7 cellular contexts compared by ENCODE assay signal in the genomic region with DNA sequence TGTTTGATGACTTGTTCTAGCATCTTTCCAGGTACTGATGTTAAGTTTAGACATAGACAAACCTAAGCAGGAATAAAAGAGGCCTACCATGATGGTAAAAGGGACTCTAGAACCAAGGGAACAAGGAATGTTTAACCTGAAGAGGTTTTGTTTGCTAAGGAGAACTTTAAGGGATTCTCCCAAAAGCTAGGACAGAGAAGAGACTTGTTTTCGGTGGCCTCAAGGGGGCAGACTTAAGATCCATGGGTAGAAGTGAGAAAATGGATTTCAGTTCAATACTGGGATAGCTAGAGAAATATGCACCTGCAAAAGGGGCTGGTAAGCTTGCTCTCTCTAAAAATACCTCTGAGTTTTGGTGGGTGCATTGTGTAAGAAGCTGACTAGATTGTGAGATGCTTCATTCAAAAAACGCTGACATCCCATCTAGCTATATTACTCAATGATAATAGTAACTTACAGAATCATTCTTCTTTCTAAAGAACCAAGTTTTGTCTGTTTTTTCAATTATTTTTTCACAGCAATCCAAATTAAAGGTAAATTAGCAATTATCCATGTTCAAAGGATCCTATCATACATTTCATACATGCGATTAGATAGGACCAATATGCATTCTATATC. TPM values are rescaled to one million over a fixed set of nuclear protein-coding genes. Genes with fewer than 3 reads are reported as not detected.
DNase-seq lines count a peak whose midpoint lies in the region; ATAC-seq, FAIRE-seq and TF ChIP-seq lines count a peak whose summit lies in the region.

No MANE protein-coding gene starts in this region.

- intact Hi-C loops in HCT116 (cut with micrococcal nuclease) = loop anchor here (2.0 to 10.0 kb wide), 3 partner anchors 136 to 214 kb away; no protein-coding TSS in a partner anchor
- intact Hi-C loops in tibial artery (cut with DNase I; ENCODE audit: low total_unique reads) = loop anchor here (10.0 kb wide), 1 partner anchor 86 kb away; no protein-coding TSS in a partner anchor

- no peak overlapping the region for H3K9ac ChIP-seq in HCT116 (ENCODE audit: low read length)

- CTCF ChIA-PET in HCT116 (lab: Charles Lee) = interaction anchor here (0.6 to 3.4 kb wide), 23 partner anchors 10 to 526 kb away, joined by 3 to 19 read pairs (median 4); no protein-coding TSS in a partner anchor

- ATAC-seq in HCT116 (peak; percentile 83), GM18907 (IDR thresholded peaks at IDR 0.05; ENCODE audit: unreplicated experiment) (no peak)

- POLR2A ChIA-PET in HCT116 (lab: Charles Lee) = no interaction called here

- peak; percentile 60 to 78 (median 78); a peak in 5 of 6 replicates for TF ChIP-seq CTCF in HCT116 (IDR thresholded peaks at IDR 0.05 in 2 of 3, conservative IDR thresholded peaks at IDR 0.05 in 1 of 3; ENCODE audit: borderline replicate concordance in 1 of 3, insufficient read depth in 1 of 3, low read depth in 2 of 3, low read length in 2 of 3)
- peak; percentile 82 for TF ChIP-seq CTCF in fibroblast of pulmonary artery (IDR thresholded peaks at IDR 0.05; ENCODE audit: low read length, missing control alignments)
- TF ChIP-seq CTCF in tibial artery (IDR thresholded peaks at IDR 0.05) = peak; percentile 46 to 56

- H3K4me1 ChIP-seq in HCT116 (ENCODE audit: control insufficient read depth in 1 of 2, insufficient read depth in 2 of 2, low read length in 2 of 2) (peaks cover 5 to 7% of the 10 kb centered on the region in 2 experiments; a peak in 2 of 4 replicates), tibial artery (peaks cover 0 to 22% (median 4%) of the 10 kb centered on the region in 4 donors)

- no peaks in the 10 kb centered on the region for H3K9me2 ChIP-seq in HCT116 (ENCODE audit: insufficient read depth)

- RAD21 ChIA-PET in HCT116 (lab: Charles Lee; ENCODE audit: low non-redundant PET in 1 of 2, low total read pairs in 2 of 2, uncharacterized antibody in 2 of 2, unreplicated experiment in 2 of 2) = interaction anchor here (0.6 to 1.2 kb wide), 3 partner anchors 79 to 304 kb away, joined by 3 to 4 read pairs (median 3); no protein-coding TSS in a partner anchor

- peak; percentile 15 for FAIRE-seq in G401.6 (lab: Jason Lieb, UNC)

- H3K4me3 ChIP-seq in HCT116 (replicated peaks in 1 of 2; ENCODE audit: low read depth in 1 of 2, low read length in 2 of 2) (no peak overlapping the region), fibroblast of pulmonary artery (replicated peaks; ENCODE audit: low read depth, low read length) (no peak overlapping the region), tibial artery (no peak overlapping the region)

- peak; percentile 49 for TF ChIP-seq RAD21 in HCT116 (IDR thresholded peaks at IDR 0.05; ENCODE audit: low read depth)

- H3K27me3 ChIP-seq in HCT116 (ENCODE audit: insufficient read depth, low read length) = no peaks in the 10 kb centered on the region
- no peaks in the 10 kb centered on the region for H3K27me3 ChIP-seq in tibial artery

- no TSS peak for BruUV-seq in HCT116 (replicated peaks; lab: Mats Ljungman, UMichigan)

- H4K20me1 ChIP-seq in HCT116 (ENCODE audit: insufficient read depth) = no peaks in the 10 kb centered on the region

- no peaks in the 10 kb centered on the region for H3K79me2 ChIP-seq in HCT116 (ENCODE audit: insufficient read depth, low read length)

- H3K36me3 ChIP-seq in HCT116 (ENCODE audit: control insufficient read depth in 1 of 2, insufficient read depth in 2 of 2, low read length in 2 of 2) (no peaks in the 10 kb centered on the region), tibial artery (no peaks in the 10 kb centered on the region)

- no peak overlapping the region for H3K4me2 ChIP-seq in HCT116 (ENCODE audit: low read length)

- peak overlapping the region; percentile 56 for H2AFZ ChIP-seq in HCT116 (ENCODE audit: low read depth, low read length, poor library complexity, severe bottlenecking)

- TF ChIP-seq POLR2A in HCT116 (IDR thresholded peaks at IDR 0.05; ENCODE audit: borderline replicate concordance, extremely low read depth, insufficient read depth, insufficient read length) = no peak

- peak; percentile 31 for DNase-seq in HCT116 (ENCODE audit: low read depth, low spot score)
- DNase-seq in RPMI8226 = peak; percentile 44
- DNase-seq in fibroblast of pulmonary artery (ENCODE audit: low read depth) = peak; percentile 66
- DNase-seq in tibial artery = no peak
- DNase-seq in mucosa of gallbladder (ENCODE audit: low spot score) = no peak

- H3K27ac ChIP-seq in HCT116 (ENCODE audit: low read depth, low read length) (no peak overlapping the region), tibial artery (no peak overlapping the region)

- H3K9me3 ChIP-seq in HCT116 (ENCODE audit: control insufficient read depth in 1 of 2, insufficient read depth in 1 of 2, low read depth in 1 of 2, low read length in 2 of 2) (no peaks in the 10 kb centered on the region), tibial artery (no peaks in the 10 kb centered on the region)

TF ChIP-seq in HCT116, 20 proteins besides CTCF, POLR2A, EP300 and RAD21:
- TF ChIP-seq, protein P1, sequence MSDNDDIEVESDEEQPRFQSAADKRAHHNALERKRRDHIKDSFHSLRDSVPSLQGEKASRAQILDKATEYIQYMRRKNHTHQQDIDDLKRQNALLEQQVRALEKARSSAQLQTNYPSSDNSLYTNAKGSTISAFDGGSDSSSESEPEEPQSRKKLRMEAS (IDR thresholded peaks at IDR 0.05) = no peak
- no peak for TF ChIP-seq ELF1 (IDR thresholded peaks at IDR 0.05; ENCODE audit: borderline replicate concordance, low read depth)
- TF ChIP-seq, protein P2, sequence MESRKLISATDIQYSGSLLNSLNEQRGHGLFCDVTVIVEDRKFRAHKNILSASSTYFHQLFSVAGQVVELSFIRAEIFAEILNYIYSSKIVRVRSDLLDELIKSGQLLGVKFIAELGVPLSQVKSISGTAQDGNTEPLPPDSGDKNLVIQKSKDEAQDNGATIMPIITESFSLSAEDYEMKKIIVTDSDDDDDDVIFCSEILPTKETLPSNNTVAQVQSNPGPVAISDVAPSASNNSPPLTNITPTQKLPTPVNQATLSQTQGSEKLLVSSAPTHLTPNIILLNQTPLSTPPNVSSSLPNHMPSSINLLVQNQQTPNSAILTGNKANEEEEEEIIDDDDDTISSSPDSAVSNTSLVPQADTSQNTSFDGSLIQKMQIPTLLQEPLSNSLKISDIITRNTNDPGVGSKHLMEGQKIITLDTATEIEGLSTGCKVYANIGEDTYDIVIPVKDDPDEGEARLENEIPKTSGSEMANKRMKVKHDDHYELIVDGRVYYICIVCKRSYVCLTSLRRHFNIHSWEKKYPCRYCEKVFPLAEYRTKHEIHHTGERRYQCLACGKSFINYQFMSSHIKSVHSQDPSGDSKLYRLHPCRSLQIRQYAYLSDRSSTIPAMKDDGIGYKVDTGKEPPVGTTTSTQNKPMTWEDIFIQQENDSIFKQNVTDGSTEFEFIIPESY (IDR thresholded peaks at IDR 0.05; ENCODE audit: extremely low read depth, insufficient replicate concordance, low read length) = no peak
- TF ChIP-seq SRF (IDR thresholded peaks at IDR 0.05; ENCODE audit: low read depth) = no peak
- TF ChIP-seq TCF7L2 (IDR thresholded peaks at IDR 0.05; ENCODE audit: borderline replicate concordance, extremely low read depth, insufficient read depth, insufficient read length) = no peak
- no peak for TF ChIP-seq EGR1 (IDR thresholded peaks at IDR 0.05; ENCODE audit: low read depth)
- no peak for TF ChIP-seq POLR2AphosphoS5 (IDR thresholded peaks at IDR 0.05; ENCODE audit: low read depth, low read length)
- no peak for TF ChIP-seq YY1 (IDR thresholded peaks at IDR 0.05; ENCODE audit: extremely low read depth, insufficient replicate concordance, low read depth, low read length)
- TF ChIP-seq, protein P3, sequence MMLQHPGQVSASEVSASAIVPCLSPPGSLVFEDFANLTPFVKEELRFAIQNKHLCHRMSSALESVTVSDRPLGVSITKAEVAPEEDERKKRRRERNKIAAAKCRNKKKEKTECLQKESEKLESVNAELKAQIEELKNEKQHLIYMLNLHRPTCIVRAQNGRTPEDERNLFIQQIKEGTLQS (IDR thresholded peaks at IDR 0.05) = no peak
- no peak for TF ChIP-seq CEBPB (IDR thresholded peaks at IDR 0.05; ENCODE audit: low read depth)
- TF ChIP-seq, protein P4, sequence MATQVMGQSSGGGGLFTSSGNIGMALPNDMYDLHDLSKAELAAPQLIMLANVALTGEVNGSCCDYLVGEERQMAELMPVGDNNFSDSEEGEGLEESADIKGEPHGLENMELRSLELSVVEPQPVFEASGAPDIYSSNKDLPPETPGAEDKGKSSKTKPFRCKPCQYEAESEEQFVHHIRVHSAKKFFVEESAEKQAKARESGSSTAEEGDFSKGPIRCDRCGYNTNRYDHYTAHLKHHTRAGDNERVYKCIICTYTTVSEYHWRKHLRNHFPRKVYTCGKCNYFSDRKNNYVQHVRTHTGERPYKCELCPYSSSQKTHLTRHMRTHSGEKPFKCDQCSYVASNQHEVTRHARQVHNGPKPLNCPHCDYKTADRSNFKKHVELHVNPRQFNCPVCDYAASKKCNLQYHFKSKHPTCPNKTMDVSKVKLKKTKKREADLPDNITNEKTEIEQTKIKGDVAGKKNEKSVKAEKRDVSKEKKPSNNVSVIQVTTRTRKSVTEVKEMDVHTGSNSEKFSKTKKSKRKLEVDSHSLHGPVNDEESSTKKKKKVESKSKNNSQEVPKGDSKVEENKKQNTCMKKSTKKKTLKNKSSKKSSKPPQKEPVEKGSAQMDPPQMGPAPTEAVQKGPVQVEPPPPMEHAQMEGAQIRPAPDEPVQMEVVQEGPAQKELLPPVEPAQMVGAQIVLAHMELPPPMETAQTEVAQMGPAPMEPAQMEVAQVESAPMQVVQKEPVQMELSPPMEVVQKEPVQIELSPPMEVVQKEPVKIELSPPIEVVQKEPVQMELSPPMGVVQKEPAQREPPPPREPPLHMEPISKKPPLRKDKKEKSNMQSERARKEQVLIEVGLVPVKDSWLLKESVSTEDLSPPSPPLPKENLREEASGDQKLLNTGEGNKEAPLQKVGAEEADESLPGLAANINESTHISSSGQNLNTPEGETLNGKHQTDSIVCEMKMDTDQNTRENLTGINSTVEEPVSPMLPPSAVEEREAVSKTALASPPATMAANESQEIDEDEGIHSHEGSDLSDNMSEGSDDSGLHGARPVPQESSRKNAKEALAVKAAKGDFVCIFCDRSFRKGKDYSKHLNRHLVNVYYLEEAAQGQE (IDR thresholded peaks at IDR 0.05; ENCODE audit: low read depth) = no peak
- TF ChIP-seq EZH2phosphoT487 (IDR thresholded peaks at IDR 0.05; ENCODE audit: borderline replicate concordance) = no peak
- no peak for TF ChIP-seq CBX3 (IDR thresholded peaks at IDR 0.05; ENCODE audit: low read depth)
- no peak for TF ChIP-seq ZFX (IDR thresholded peaks at IDR 0.05)

RNA-seq across cellular contexts. Expression of a gene that starts 5.5 kb away (rescaled TPM):
- total RNA-seq in HCT116 (2021; ENCODE audit: unreplicated experiment) (0.25 TPM), mucosa of gallbladder (3.4 TPM)
- 0.05 and 0.11 TPM in 2 replicates for polyA plus RNA-seq in HCT116 (2012)

Comparison
In these comparisons a context has a peak if more than half of its experiments do, and no peak if none do; other contexts are left out.
1. DNase-seq: peak in HCT116 (single experiment), RPMI8226 (single experiment) and fibroblast of pulmonary artery (single experiment); none in tibial artery (0 of 2) and mucosa of gallbladder (single experiment).
2. Peak in every context shown above with its lines, with median percentiles within 50 percentile points of each other: CTCF ChIP-seq.